Comparison of ENCODE assay signal across 1 cellular context in the genomic region with DNA sequence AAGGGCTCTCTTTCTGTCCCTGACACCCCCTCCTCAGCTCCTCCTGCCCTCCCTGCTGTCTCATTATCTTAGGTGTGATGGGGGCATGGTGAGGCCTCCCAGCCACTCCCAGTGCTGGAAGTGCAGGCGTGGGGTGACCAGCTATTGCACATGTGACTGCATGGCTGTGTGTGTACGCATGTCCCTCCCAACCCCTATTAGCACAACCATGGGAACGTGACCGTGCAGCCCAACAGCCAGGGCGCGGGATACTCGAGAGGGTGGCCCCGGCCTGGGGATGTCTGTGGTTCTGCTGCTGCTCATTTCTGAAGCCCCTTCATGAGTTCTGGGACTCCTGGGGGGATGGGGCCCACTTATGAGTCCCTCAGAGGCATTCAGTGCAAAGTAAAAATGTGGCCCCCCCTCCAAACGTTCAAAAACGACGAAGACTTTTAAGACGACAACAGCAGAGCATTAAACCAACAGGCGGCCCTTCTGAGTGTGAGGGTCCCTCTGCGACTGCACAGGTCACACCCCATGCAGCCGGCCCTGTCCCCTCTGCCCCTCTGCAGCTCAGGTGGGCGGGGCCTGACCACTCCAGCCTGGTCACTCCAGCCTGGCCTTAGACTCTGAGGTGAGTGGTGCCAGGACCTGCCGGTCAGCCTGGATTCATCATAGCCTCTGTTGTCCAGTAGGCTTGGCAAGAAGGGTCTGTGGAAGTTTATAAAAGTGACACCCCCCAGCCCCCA.
TF ChIP-seq lines count a peak whose summit lies in the region.

No MANE protein-coding gene starts in this region.

TF ChIP-seq in IMR-90, 13 proteins besides CTCF, POLR2A, EP300 and RAD21 (continued from another document):
- TF ChIP-seq, protein P1, sequence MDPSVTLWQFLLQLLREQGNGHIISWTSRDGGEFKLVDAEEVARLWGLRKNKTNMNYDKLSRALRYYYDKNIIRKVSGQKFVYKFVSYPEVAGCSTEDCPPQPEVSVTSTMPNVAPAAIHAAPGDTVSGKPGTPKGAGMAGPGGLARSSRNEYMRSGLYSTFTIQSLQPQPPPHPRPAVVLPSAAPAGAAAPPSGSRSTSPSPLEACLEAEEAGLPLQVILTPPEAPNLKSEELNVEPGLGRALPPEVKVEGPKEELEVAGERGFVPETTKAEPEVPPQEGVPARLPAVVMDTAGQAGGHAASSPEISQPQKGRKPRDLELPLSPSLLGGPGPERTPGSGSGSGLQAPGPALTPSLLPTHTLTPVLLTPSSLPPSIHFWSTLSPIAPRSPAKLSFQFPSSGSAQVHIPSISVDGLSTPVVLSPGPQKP (IDR thresholded peaks at IDR 0.05; ENCODE audit: borderline replicate concordance, low read depth, low read length) = no peak
- no peak for TF ChIP-seq RCOR1 (IDR thresholded peaks at IDR 0.05; ENCODE audit: insufficient replicate concordance, low read length)
